8 cellular contexts compared by ENCODE assay signal in the genomic region with DNA sequence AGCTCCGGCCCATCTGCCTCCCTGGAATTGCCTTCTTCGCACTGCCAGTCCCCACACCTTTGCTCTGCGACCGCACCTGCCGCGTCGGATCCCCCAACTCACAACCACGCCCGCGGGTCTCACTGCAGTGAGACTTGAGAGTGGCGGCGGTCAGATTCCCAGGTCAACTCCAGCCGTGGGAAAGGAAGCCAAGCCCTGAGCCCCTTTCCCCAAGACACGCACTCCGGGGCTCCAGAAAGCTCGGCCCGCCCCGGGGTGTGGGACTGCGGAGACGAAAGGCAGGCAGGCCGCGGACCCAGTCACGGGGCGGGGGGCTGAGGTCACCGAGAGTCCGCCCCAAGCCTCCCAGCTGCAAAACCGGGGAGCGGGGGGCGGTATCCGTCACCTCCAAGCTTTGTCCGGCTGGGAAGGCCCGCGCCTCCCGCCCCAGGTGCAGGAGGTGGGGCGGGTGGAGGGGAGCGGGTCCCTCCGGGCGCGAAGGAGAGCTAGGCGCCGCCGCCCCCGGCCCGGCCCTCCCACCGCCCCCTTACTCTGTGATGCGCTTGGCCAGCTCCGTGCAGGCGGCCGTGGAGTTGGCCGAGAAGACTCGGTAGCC. TPM values are rescaled to one million over a fixed set of nuclear protein-coding genes. Genes with fewer than 3 reads are reported as not detected.
DNase-seq lines count a peak whose midpoint lies in the region; ATAC-seq and TF ChIP-seq lines count a peak whose summit lies in the region.

No MANE protein-coding gene starts in this region.

- peak overlapping the region; percentile 97 for H3K27ac Mint-ChIP-seq in activated naive CD4-positive, alpha-beta T cell treated with anti-CD3 and anti-CD28 coated beads, Interleukin-2, amount 10 ng/mL, durations not matched to agents 7 days and 5 days

- CTCF ChIA-PET in activated naive CD4-positive, alpha-beta T cell treated with anti-CD3 and anti-CD28 coated beads, Interleukin-2, amount 10 ng/mL, durations not matched to agents 7 days and 5 days (lab: Charles Lee) = interaction anchor here (1.1 to 2.9 kb wide), 4 partner anchors 17 to 491 kb away, joined by 4 to 23 read pairs (median 7); partner anchors contain the start of gene SPHK1

- H3K4me1 ChIP-seq in mesodermal cell (ENCODE audit: control insufficient read depth, insufficient read depth, low read length, poor library complexity, severe bottlenecking) (peaks cover 2% of the 10 kb centered on the region), tibial artery (peaks cover 0 to 26% (median 22%) of the 10 kb centered on the region in 4 donors)

- no peak for TF ChIP-seq CTCF in tibial artery (IDR thresholded peaks at IDR 0.05)

- ATAC-seq in HG02938 (IDR thresholded peaks at IDR 0.05; ENCODE audit: unreplicated experiment) = peak; percentile 5
- no peak for ATAC-seq in GM21786 (IDR thresholded peaks at IDR 0.05; ENCODE audit: unreplicated experiment)

- H3K27me3 Mint-ChIP-seq in activated naive CD4-positive, alpha-beta T cell treated with anti-CD3 and anti-CD28 coated beads, Interleukin-2, amount 10 ng/mL, durations not matched to agents 7 days and 5 days = peaks cover 20% of the 10 kb centered on the region

- peaks cover 0 to 3% of the 10 kb centered on the region in 2 donors for H3K27me3 ChIP-seq in tibial artery

- H3K4me1 Mint-ChIP-seq in activated naive CD4-positive, alpha-beta T cell treated with anti-CD3 and anti-CD28 coated beads, Interleukin-2, amount 10 ng/mL, durations not matched to agents 7 days and 5 days = peaks cover 33% of the 10 kb centered on the region

- 1 to 4% methylated on average over 34 to 42 of the region's 51 CpGs for WGBS in mesodermal cell (ENCODE audit: insufficient coverage in 2 of 2), 2 experiments

- H3K4me3 Mint-ChIP-seq in activated naive CD4-positive, alpha-beta T cell treated with anti-CD3 and anti-CD28 coated beads, Interleukin-2, amount 10 ng/mL, durations not matched to agents 7 days and 5 days = peak overlapping the region; percentile 87

- H3K36me3 Mint-ChIP-seq in activated naive CD4-positive, alpha-beta T cell treated with anti-CD3 and anti-CD28 coated beads, Interleukin-2, amount 10 ng/mL, durations not matched to agents 7 days and 5 days = peaks cover 9% of the 10 kb centered on the region

- peak overlapping the region; percentile 99 for H3K9ac ChIP-seq in SK-N-MC (ENCODE audit: insufficient read length)

- DNase-seq in activated naive CD4-positive, alpha-beta T cell treated with anti-CD3 and anti-CD28 coated beads, Interleukin-2, amount 10 ng/mL, durations not matched to agents 7 days and 5 days = peak; percentile 61
- DNase-seq in activated naive CD4-positive, alpha-beta T cell treated with Interleukin-2 at 50 U/mL for 16 hours = no peak
- DNase-seq in SK-N-MC (ENCODE audit: low read depth, low spot score) = no peak
- DNase-seq in dermis blood vessel endothelial cell = peak; percentile 49
- DNase-seq in tibial artery = peak in 1 of 2 donors; percentile 66

- intact Hi-C loops in tibial artery (cut with DNase I; ENCODE audit: low total_unique reads) = no loop called here

- H3K4me3 ChIP-seq in SK-N-MC (peak overlapping the region; percentile 96), mesodermal cell (ENCODE audit: extremely low read depth, insufficient read depth, low read length, poor library complexity, severe bottlenecking) (peak overlapping the region; percentile 91), tibial artery (peak overlapping the region; percentile 75 to 87)

- H3K9me3 ChIP-seq in SK-N-MC (ENCODE audit: low read depth, low read length) (no peaks in the 10 kb centered on the region), mesodermal cell (ENCODE audit: control insufficient read depth, low read length) (no peaks in the 10 kb centered on the region), tibial artery (no peaks in the 10 kb centered on the region)

- H3K27ac ChIP-seq in SK-N-MC (no peak overlapping the region), mesodermal cell (ENCODE audit: low read depth, low read length, severe bottlenecking) (peak overlapping the region; percentile 89), tibial artery (peak overlapping the region; percentile 74 to 81)

- no peaks in the 10 kb centered on the region for H3K36me3 ChIP-seq in SK-N-MC (ENCODE audit: insufficient read depth, low read length)
- peaks cover 7% of the 10 kb centered on the region for H3K36me3 ChIP-seq in mesodermal cell (ENCODE audit: control insufficient read depth, insufficient read depth, low read length)
- H3K36me3 ChIP-seq in tibial artery = peaks cover under 1 to 4% (median 1%) of the 10 kb centered on the region in 3 donors

- H3K9me3 Mint-ChIP-seq in activated naive CD4-positive, alpha-beta T cell treated with anti-CD3 and anti-CD28 coated beads, Interleukin-2, amount 10 ng/mL, durations not matched to agents 7 days and 5 days = no peaks in the 10 kb centered on the region

RNA-seq across cellular contexts. Expression of gene PRPSAP1, which starts 0.6 kb away (rescaled TPM):
- total RNA-seq in dermis blood vessel endothelial cell = 128 and 131 TPM in 2 replicates
- 65.4 TPM for polyA plus RNA-seq in mesodermal cell (2013, experiment 1 of 2)
- polyA plus RNA-seq in mesodermal cell (2013, experiment 2 of 2) = 62.5 TPM

RNA-seq across cellular contexts. Expression of gene SPHK1, which starts 31.3 kb away (rescaled TPM):
- 259 and 272 TPM in 2 replicates for total RNA-seq in dermis blood vessel endothelial cell
- polyA plus RNA-seq in mesodermal cell (2013, experiment 1 of 2) = 24.3 TPM
- polyA plus RNA-seq in mesodermal cell (2013, experiment 2 of 2) = 18.5 TPM

RNA-seq across cellular contexts. Expression of gene QRICH2, which starts 45.0 kb away (rescaled TPM):
- 8.5 and 13.8 TPM in 2 replicates for total RNA-seq in dermis blood vessel endothelial cell
- 1.4 TPM for polyA plus RNA-seq in mesodermal cell (2013, experiment 1 of 2)
- polyA plus RNA-seq in mesodermal cell (2013, experiment 2 of 2) = 0.71 TPM

Comparison
In these comparisons a context has a peak if more than half of its experiments do, and no peak if none do; other contexts are left out.
1. DNase-seq: peak in activated naive CD4-positive, alpha-beta T cell treated with anti-CD3 and anti-CD28 coated beads, Interleukin-2, amount 10 ng/mL, durations not matched to agents 7 days and 5 days (single experiment) and dermis blood vessel endothelial cell (single experiment); none in activated naive CD4-positive, alpha-beta T cell treated with Interleukin-2 at 50 U/mL for 16 hours (single experiment) and SK-N-MC (single experiment).
2. Peak in every context shown above with its lines, with median percentiles within 50 percentile points of each other: H3K4me3 ChIP-seq.